8 cellular contexts compared by ENCODE assay signal in genomic region chr22:36510966-36511881, GRCh38. TPM values are rescaled to one million over a fixed set of nuclear protein-coding genes. Genes with fewer than 3 reads are reported as not detected.
DNase-seq lines count a peak whose midpoint lies in the region; ATAC-seq, FAIRE-seq and TF ChIP-seq lines count a peak whose summit lies in the region.

No MANE protein-coding gene starts in this region.

- CTCF ChIA-PET in HEK293 (lab: Yijun Ruan, JAX) = interaction anchor here (0.6 to 4.3 kb wide), 13 partner anchors 10 to 1307 kb away, joined by 3 to 45 read pairs (median 4); partner anchors contain the start of gene IFT27

- DNase-seq in D341Med (ENCODE audit: low spot score) (peak; percentile 75), SK-N-MC (ENCODE audit: low read depth, low spot score) (no peak), bronchial epithelial cell (ENCODE audit: low read depth) (peak; percentile 48), lung microvascular endothelial cell (ENCODE audit: low read depth in 2 of 2) (peak; percentile 61 to 68), middle frontal gyrus (ENCODE audit: extremely low spot score, low spot score) (no peak)
- no peak for DNase-seq in activated CD4-positive, CD25-positive, alpha-beta regulatory T cell treated with anti-CD3 and anti-CD28 coated beads, Interleukin-2, amount 50 U/mL, for 72 hours

- TF ChIP-seq CTCF in HEK293 (tag by site-specific recombination; IDR thresholded peaks at IDR 0.05) (no peak), bronchial epithelial cell (IDR thresholded peaks at IDR 0.05; ENCODE audit: insufficient read depth, low read length, severe bottlenecking) (peak; percentile 72)

- POLR2A ChIA-PET in HEK293 (lab: Yijun Ruan, JAX) = interaction anchor here (0.6 to 5.9 kb wide), 6 partner anchors 11 to 239 kb away, joined by 3 to 35 read pairs (median 3); partner anchors contain the start of gene EIF3D

- H3K36me3 ChIP-seq in HEK293 (ENCODE audit: control insufficient read depth in 2 of 2, insufficient read depth in 1 of 2, low read length in 2 of 2) (peaks cover 43 to 63% of the 10 kb centered on the region in 2 experiments), SK-N-MC (ENCODE audit: insufficient read depth, low read length) (peaks cover 57% of the 10 kb centered on the region), bronchial epithelial cell (ENCODE audit: control insufficient read depth, insufficient read depth, low read length) (peaks cover 28% of the 10 kb centered on the region)

- no peak overlapping the region; the same call in 1 of the 2 replicates for H3K27ac ChIP-seq in HEK293 (ENCODE audit: extremely low read depth, low read depth, low read length)
- H3K27ac ChIP-seq in SK-N-MC = peak overlapping the region; percentile 6; the same call in 1 of the 2 replicates

- H3K4me3 ChIP-seq in HEK293 (ENCODE audit: low read depth, low read length) = no peak overlapping the region
- H3K4me3 ChIP-seq in SK-N-MC = no peak overlapping the region
- H3K4me3 ChIP-seq in bronchial epithelial cell (ENCODE audit: low read depth, low read length) = no peak overlapping the region

- FAIRE-seq in bronchial epithelial cell (lab: Jason Lieb, UNC) = peak; percentile 60

- H3K9ac ChIP-seq in SK-N-MC (ENCODE audit: insufficient read length) = no peak overlapping the region

- H3K9me3 ChIP-seq in HEK293 (ENCODE audit: control insufficient read depth, insufficient read depth, low read depth, low read length) (no peaks in the 10 kb centered on the region), SK-N-MC (ENCODE audit: low read depth, low read length) (no peaks in the 10 kb centered on the region)

- H3K27me3 ChIP-seq in bronchial epithelial cell (ENCODE audit: control insufficient read depth, insufficient read depth, low read length) = no peaks in the 10 kb centered on the region

- no peak for ATAC-seq in HG02884 (IDR thresholded peaks at IDR 0.05; ENCODE audit: unreplicated experiment)

- peaks cover 3% of the 10 kb centered on the region; the same call in 1 of the 2 replicates for H3K4me1 ChIP-seq in HEK293 (ENCODE audit: control insufficient read depth, insufficient read depth, low read length)

TF ChIP-seq in HEK293, 187 proteins besides CTCF, POLR2A, EP300 and RAD21:
- TF ChIP-seq ZNF785 (tag by site-specific recombination; IDR thresholded peaks at IDR 0.05) = no peak
- TF ChIP-seq ZNF654 (tag by site-specific recombination; IDR thresholded peaks at IDR 0.05; ENCODE audit: low read depth) = peak; percentile 53
- 0 out of 2 replicates have a peak, but pooled peaks have one; percentile 22 for TF ChIP-seq ZNF394 (tag by site-specific recombination; IDR thresholded peaks at IDR 0.05; ENCODE audit: borderline replicate concordance)
- TF ChIP-seq, protein P1, sequence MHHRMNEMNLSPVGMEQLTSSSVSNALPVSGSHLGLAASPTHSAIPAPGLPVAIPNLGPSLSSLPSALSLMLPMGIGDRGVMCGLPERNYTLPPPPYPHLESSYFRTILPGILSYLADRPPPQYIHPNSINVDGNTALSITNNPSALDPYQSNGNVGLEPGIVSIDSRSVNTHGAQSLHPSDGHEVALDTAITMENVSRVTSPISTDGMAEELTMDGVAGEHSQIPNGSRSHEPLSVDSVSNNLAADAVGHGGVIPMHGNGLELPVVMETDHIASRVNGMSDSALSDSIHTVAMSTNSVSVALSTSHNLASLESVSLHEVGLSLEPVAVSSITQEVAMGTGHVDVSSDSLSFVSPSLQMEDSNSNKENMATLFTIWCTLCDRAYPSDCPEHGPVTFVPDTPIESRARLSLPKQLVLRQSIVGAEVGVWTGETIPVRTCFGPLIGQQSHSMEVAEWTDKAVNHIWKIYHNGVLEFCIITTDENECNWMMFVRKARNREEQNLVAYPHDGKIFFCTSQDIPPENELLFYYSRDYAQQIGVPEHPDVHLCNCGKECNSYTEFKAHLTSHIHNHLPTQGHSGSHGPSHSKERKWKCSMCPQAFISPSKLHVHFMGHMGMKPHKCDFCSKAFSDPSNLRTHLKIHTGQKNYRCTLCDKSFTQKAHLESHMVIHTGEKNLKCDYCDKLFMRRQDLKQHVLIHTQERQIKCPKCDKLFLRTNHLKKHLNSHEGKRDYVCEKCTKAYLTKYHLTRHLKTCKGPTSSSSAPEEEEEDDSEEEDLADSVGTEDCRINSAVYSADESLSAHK (tag by site-specific recombination; IDR thresholded peaks at IDR 0.05) = no peak
- 0 out of 2 replicates have a peak, but pooled peaks have one; percentile 7 for TF ChIP-seq KLF8 (tag by site-specific recombination; IDR thresholded peaks at IDR 0.05)
- 0 out of 2 replicates have a peak, but pooled peaks have one; percentile 23 for TF ChIP-seq ZNF629 (tag by site-specific recombination; IDR thresholded peaks at IDR 0.05)
- TF ChIP-seq IKZF3 (tag by site-specific recombination; IDR thresholded peaks at IDR 0.05) = peak; percentile 49; the same call in 1 of the 2 replicates
- TF ChIP-seq, protein P2, sequence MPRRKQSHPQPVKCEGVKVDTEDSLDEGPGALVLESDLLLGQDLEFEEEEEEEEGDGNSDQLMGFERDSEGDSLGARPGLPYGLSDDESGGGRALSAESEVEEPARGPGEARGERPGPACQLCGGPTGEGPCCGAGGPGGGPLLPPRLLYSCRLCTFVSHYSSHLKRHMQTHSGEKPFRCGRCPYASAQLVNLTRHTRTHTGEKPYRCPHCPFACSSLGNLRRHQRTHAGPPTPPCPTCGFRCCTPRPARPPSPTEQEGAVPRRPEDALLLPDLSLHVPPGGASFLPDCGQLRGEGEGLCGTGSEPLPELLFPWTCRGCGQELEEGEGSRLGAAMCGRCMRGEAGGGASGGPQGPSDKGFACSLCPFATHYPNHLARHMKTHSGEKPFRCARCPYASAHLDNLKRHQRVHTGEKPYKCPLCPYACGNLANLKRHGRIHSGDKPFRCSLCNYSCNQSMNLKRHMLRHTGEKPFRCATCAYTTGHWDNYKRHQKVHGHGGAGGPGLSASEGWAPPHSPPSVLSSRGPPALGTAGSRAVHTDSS (tag by site-specific recombination; IDR thresholded peaks at IDR 0.05) = peak; percentile 99
TF ChIP-seq in HEK293: peak in this region for 6.

RNA-seq across cellular contexts. Expression of gene FOXRED2, which starts 4.4 kb away (rescaled TPM):
- total RNA-seq in bronchial epithelial cell = 1.6 and 2.0 TPM in 2 replicates
- total RNA-seq in lung microvascular endothelial cell = 3.1 and 3.4 TPM in 2 replicates

RNA-seq across cellular contexts. Expression of gene EIF3D, which starts 17.7 kb away (rescaled TPM):
- total RNA-seq in bronchial epithelial cell (442 and 1,330 TPM in 2 replicates), lung microvascular endothelial cell (291 and 317 TPM in 2 replicates)

RNA-seq across cellular contexts. Expression of gene TXN2, which starts 29.8 kb away (rescaled TPM):
- total RNA-seq in bronchial epithelial cell = 17.9 and 18.1 TPM in 2 replicates
- 16.1 and 21.2 TPM in 2 replicates for total RNA-seq in lung microvascular endothelial cell

Comparison
In these comparisons a context has a peak if more than half of its experiments do, and no peak if none do; other contexts are left out.
1. DNase-seq: peak in D341Med (single experiment), bronchial epithelial cell (single experiment) and lung microvascular endothelial cell (2 of 2); none in SK-N-MC (single experiment), activated CD4-positive, CD25-positive, alpha-beta regulatory T cell treated with anti-CD3 and anti-CD28 coated beads, Interleukin-2, amount 50 U/mL, for 72 hours (single experiment) and middle frontal gyrus (single experiment).